In genomic region chr6:156639023-156639728, GRCh38 we compare ENCODE assay signal across 24 cellular contexts.
"Had no signal": no experiment of that assay in that cellular context is flagged by ENCODE, and none has a peak within 500 bp of the region (broad histone marks: within the 10 kb centered on the region; RNA-seq: fewer than 3 reads in every experiment).

No MANE protein-coding gene starts in this region.

- ATAC-seq: activated CD8-positive, alpha-beta memory T cell treated with anti-CD3 and anti-CD28 coated beads, Interleukin-2, amount 10 ng/mL, durations not matched to agents 7 days and 5 days; activated naive CD4-positive, alpha-beta T cell treated with anti-CD3 and anti-CD28 coated beads, Interleukin-2, amount 50 U/mL, for 72 hours; activated naive CD8-positive, alpha-beta T cell treated with anti-CD3 and anti-CD28 coated beads, Interleukin-2, amount 50 U/mL, for 24 hours; activated T-cell treated with anti-CD3 and anti-CD28 coated beads, Interleukin-2, amount 50 U/mL, for 4 hours; SK-N-SH treated with all-trans-retinoic acid at 6 μM for 48 hours had no signal

- H3K27me3 Mint-ChIP-seq: activated B cell treated with CpG ODN at 0.5 μM for 24 hours; activated CD4-positive, alpha-beta T cell treated with anti-CD3 and anti-CD28 coated beads, Interleukin-2, amount 10 ng/mL, durations not matched to agents 24 days and 14 days; activated CD8-positive, alpha-beta memory T cell treated with anti-CD3 and anti-CD28 coated beads, Interleukin-2, amount 10 ng/mL, durations not matched to agents 7 days and 5 days; activated naive CD8-positive, alpha-beta T cell treated with anti-CD3 and anti-CD28 coated beads, Interleukin-2, amount 50 U/mL, for 24 hours had no signal

- H3K36me3 ChIP-seq: breast epithelium, Peyer's patch, SJSA1 had no signal

- H3K4me3 Mint-ChIP-seq: activated B cell treated with CpG ODN at 0.5 μM for 24 hours; activated CD4-positive, alpha-beta T cell treated with anti-CD3 and anti-CD28 coated beads, Interleukin-2, amount 10 ng/mL, durations not matched to agents 24 days and 14 days; activated CD8-positive, alpha-beta memory T cell treated with anti-CD3 and anti-CD28 coated beads, Interleukin-2, amount 10 ng/mL, durations not matched to agents 7 days and 5 days; activated naive CD8-positive, alpha-beta T cell treated with anti-CD3 and anti-CD28 coated beads, Interleukin-2, amount 50 U/mL, for 24 hours; activated T-cell treated with anti-CD3 and anti-CD28 coated beads, Interleukin-2, amount 50 U/mL, for 4 hours had no signal

- H3K27me3 ChIP-seq: breast epithelium, Peyer's patch, SJSA1 had no signal

- DNase-seq: activated B cell treated with CpG ODN at 0.5 μM for 24 hours; activated CD4-positive, alpha-beta T cell treated with anti-CD3 and anti-CD28 coated beads for 1 hour; activated CD4-positive, alpha-beta T cell treated with anti-CD3 and anti-CD28 coated beads, Interleukin-2, amount 10 ng/mL, durations not matched to agents 24 days and 14 days; activated CD4-positive, alpha-beta T cell treated with anti-CD3 and anti-CD28 coated beads, Interleukin-2, amount 50 U/mL, for 48 hours; activated CD8-positive, alpha-beta memory T cell treated with anti-CD3 and anti-CD28 coated beads, Interleukin-2, amount 10 ng/mL, durations not matched to agents 7 days and 5 days; activated effector memory CD4-positive, alpha-beta T cell treated with anti-CD3 and anti-CD28 coated beads, Interleukin-2, amount 50 U/mL, for 16 hours; activated naive CD4-positive, alpha-beta T cell treated with Interleukin-2 at 50 U/mL for 16 hours; activated naive CD8-positive, alpha-beta T cell treated with anti-CD3 and anti-CD28 coated beads, Interleukin-2, amount 50 U/mL, for 24 hours; activated T-cell treated with anti-CD3 and anti-CD28 coated beads, Interleukin-2, amount 50 U/mL, for 4 hours; caudate nucleus; Kasumi-1; MV-4-11; NCI-H1092 treated with DMSO at 0.1 percent for 48 hours; NCI-H1417 treated with DMSO at 0.1 percent for 48 hours; NCI-H1694; NCI-H2029; NCI-H524; Peyer's patch; SHP77; SW 1271 had no signal

- H3K27ac ChIP-seq: breast epithelium, SJSA1 had no signal

- H3K9me3 ChIP-seq: breast epithelium, Peyer's patch had no signal

- H3K4me3 ChIP-seq: breast epithelium, Peyer's patch, SJSA1 had no signal

- H3K9me3 Mint-ChIP-seq: activated B cell treated with CpG ODN at 0.5 μM for 24 hours; activated naive CD4-positive, alpha-beta T cell treated with anti-CD3 and anti-CD28 coated beads, Interleukin-2, amount 50 U/mL, for 72 hours; activated naive CD8-positive, alpha-beta T cell treated with anti-CD3 and anti-CD28 coated beads, Interleukin-2, amount 50 U/mL, for 24 hours; activated T-cell treated with anti-CD3 and anti-CD28 coated beads, Interleukin-2, amount 50 U/mL, for 4 hours had no signal

- H3K4me1 ChIP-seq: breast epithelium, SJSA1 had no signal

- H3K36me3 Mint-ChIP-seq: activated CD8-positive, alpha-beta memory T cell treated with anti-CD3 and anti-CD28 coated beads, Interleukin-2, amount 10 ng/mL, durations not matched to agents 7 days and 5 days had no signal

- H3K27ac Mint-ChIP-seq: activated CD4-positive, alpha-beta T cell treated with anti-CD3 and anti-CD28 coated beads, Interleukin-2, amount 10 ng/mL, durations not matched to agents 24 days and 14 days; activated CD8-positive, alpha-beta memory T cell treated with anti-CD3 and anti-CD28 coated beads, Interleukin-2, amount 10 ng/mL, durations not matched to agents 7 days and 5 days; activated naive CD4-positive, alpha-beta T cell treated with anti-CD3 and anti-CD28 coated beads, Interleukin-2, amount 50 U/mL, for 72 hours; activated naive CD8-positive, alpha-beta T cell treated with anti-CD3 and anti-CD28 coated beads, Interleukin-2, amount 50 U/mL, for 24 hours had no signal
